Comparison of ENCODE assay signal across 15 cellular contexts in the genomic region with DNA sequence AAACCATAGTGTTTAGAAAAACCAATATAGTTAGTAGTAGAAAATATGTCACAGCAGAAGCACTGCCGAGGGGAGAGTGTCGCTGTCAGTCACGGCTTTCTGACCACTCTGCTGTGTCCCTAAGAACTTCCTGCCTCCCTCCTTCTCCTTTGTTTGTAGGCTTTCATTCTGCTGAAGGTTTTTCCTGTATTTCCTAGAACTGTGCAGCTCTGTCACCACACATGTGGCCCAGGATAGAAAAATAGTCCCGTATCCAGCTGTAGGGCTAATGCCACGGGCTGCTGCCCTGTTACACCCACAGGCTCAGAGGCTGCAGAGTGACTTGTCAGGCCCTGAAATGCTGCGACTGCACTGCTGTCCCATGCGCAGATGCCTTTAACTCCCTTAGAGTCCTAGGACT.
"Had no signal": no experiment of that assay in that cellular context is flagged by ENCODE, and none has a peak within 500 bp of the region (broad histone marks: within the 10 kb centered on the region; RNA-seq: fewer than 3 reads in every experiment).

No MANE protein-coding gene starts in this region.

- FAIRE-seq: kidney, TTC549 had no signal

- H3K36me3 ChIP-seq: neutrophil had no signal

- DNase-seq: activated CD4-positive, alpha-beta T cell treated with anti-CD3 and anti-CD28 coated beads, Interleukin-2, amount 10 ng/mL, durations not matched to agents 7 days and 5 days; activated CD8-positive, alpha-beta memory T cell treated with anti-CD3 and anti-CD28 coated beads for 24 hours; activated naive CD8-positive, alpha-beta T cell treated with anti-CD3 and anti-CD28 coated beads, Interleukin-2, amount 10 ng/mL, durations not matched to agents 7 days and 5 days; aorta; endodermal cell; kidney; left ventricle myocardium inferior; midbrain; stimulated activated CD4-positive, alpha-beta T cell treated with anti-CD3 and anti-CD28 coated beads, Interleukin-2, amount 100 ng/mL, for 48 hours had no signal

- ATAC-seq: stimulated activated memory B cell treated with anti-CD40 and anti-IgM and Interleukin-4, amounts not matched to agents 10 μg/mL and 1 μg/mL and 100 μg/mL, for 72 hours had no signal

- H3K4me1 ChIP-seq: left ventricle myocardium inferior, parathyroid adenoma, SJSA1, tibial nerve had no signal

- H3K9ac ChIP-seq: parathyroid adenoma had no signal

- H3K4me3 Mint-ChIP-seq: activated CD4-positive, alpha-beta T cell treated with anti-CD3 and anti-CD28 coated beads, Interleukin-2, amount 10 ng/mL, durations not matched to agents 7 days and 5 days; activated naive CD8-positive, alpha-beta T cell treated with anti-CD3 and anti-CD28 coated beads, Interleukin-2, amount 10 ng/mL, durations not matched to agents 7 days and 5 days; endodermal cell; stimulated activated memory B cell treated with anti-CD40 and anti-IgM and Interleukin-4, amounts not matched to agents 10 μg/mL and 1 μg/mL and 100 μg/mL, for 72 hours had no signal

- H3K27ac Mint-ChIP-seq: activated CD4-positive, alpha-beta T cell treated with anti-CD3 and anti-CD28 coated beads, Interleukin-2, amount 10 ng/mL, durations not matched to agents 7 days and 5 days; activated naive CD8-positive, alpha-beta T cell treated with anti-CD3 and anti-CD28 coated beads, Interleukin-2, amount 10 ng/mL, durations not matched to agents 7 days and 5 days; stimulated activated memory B cell treated with anti-CD40 and anti-IgM and Interleukin-4, amounts not matched to agents 10 μg/mL and 1 μg/mL and 100 μg/mL, for 72 hours had no signal

- H2AFZ ChIP-seq: parathyroid adenoma had no signal

- H3K27me3 Mint-ChIP-seq: activated CD4-positive, alpha-beta T cell treated with anti-CD3 and anti-CD28 coated beads, Interleukin-2, amount 10 ng/mL, durations not matched to agents 7 days and 5 days; activated naive CD8-positive, alpha-beta T cell treated with anti-CD3 and anti-CD28 coated beads, Interleukin-2, amount 10 ng/mL, durations not matched to agents 7 days and 5 days; stimulated activated memory B cell treated with anti-CD40 and anti-IgM and Interleukin-4, amounts not matched to agents 10 μg/mL and 1 μg/mL and 100 μg/mL, for 72 hours had no signal

- H3K4me3 ChIP-seq: left ventricle myocardium inferior, SJSA1, tibial nerve had no signal

- H3K4me1 Mint-ChIP-seq: activated CD4-positive, alpha-beta T cell treated with anti-CD3 and anti-CD28 coated beads, Interleukin-2, amount 10 ng/mL, durations not matched to agents 7 days and 5 days; activated naive CD8-positive, alpha-beta T cell treated with anti-CD3 and anti-CD28 coated beads, Interleukin-2, amount 10 ng/mL, durations not matched to agents 7 days and 5 days; stimulated activated memory B cell treated with anti-CD40 and anti-IgM and Interleukin-4, amounts not matched to agents 10 μg/mL and 1 μg/mL and 100 μg/mL, for 72 hours had no signal

- H3K79me2 ChIP-seq: parathyroid adenoma had no signal

- H3K9me3 Mint-ChIP-seq: activated CD4-positive, alpha-beta T cell treated with anti-CD3 and anti-CD28 coated beads, Interleukin-2, amount 10 ng/mL, durations not matched to agents 7 days and 5 days; activated naive CD8-positive, alpha-beta T cell treated with anti-CD3 and anti-CD28 coated beads, Interleukin-2, amount 10 ng/mL, durations not matched to agents 7 days and 5 days; endodermal cell; stimulated activated memory B cell treated with anti-CD40 and anti-IgM and Interleukin-4, amounts not matched to agents 10 μg/mL and 1 μg/mL and 100 μg/mL, for 72 hours had no signal

- H3K27ac ChIP-seq: left ventricle myocardium inferior, neutrophil, parathyroid adenoma, SJSA1, tibial nerve had no signal

- H3K9me3 ChIP-seq: left ventricle myocardium inferior, neutrophil, SJSA1, tibial nerve had no signal

- H3K27me3 ChIP-seq: neutrophil, SJSA1, tibial nerve had no signal
